21 cellular contexts compared by ENCODE assay signal in the genomic region with DNA sequence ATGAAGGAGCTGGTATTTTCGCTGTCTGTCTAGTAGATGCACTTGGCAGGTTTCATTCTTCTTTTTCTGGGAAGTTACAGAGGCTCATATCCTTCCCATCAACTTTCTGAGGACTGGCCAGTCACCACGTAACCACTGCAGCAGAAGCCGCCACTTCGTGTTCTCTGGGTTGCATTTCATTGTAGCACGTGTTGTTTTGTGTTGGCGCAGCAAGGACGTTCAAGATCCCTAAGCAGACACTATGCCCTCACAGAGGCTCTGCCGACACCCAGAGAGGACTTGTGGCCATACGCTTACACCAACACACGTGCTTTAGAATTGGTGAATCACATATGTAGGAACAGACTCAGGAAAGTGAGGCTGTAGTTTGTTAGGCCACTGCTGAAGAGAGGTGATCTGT. TPM values are rescaled to one million over a fixed set of nuclear protein-coding genes. Genes with fewer than 3 reads are reported as not detected.
DNase-seq lines count a peak whose midpoint lies in the region; ATAC-seq, FAIRE-seq and TF ChIP-seq lines count a peak whose summit lies in the region.
"Had no signal": no experiment of that assay in that cellular context is flagged by ENCODE, and none has a peak within 500 bp of the region (broad histone marks: within the 10 kb centered on the region; RNA-seq: fewer than 3 reads in every experiment).

No MANE protein-coding gene starts in this region.

- no peak for FAIRE-seq in small intestine (lab: Jason Lieb, UNC)
- FAIRE-seq: GM12878, K562 had no signal

- no peak overlapping the region for H2AFZ ChIP-seq in neural progenitor cell (replicated peaks)

- 88 to 96% (median 94%) methylated on average over 10 of the region's 10 CpGs for WGBS in small intestine, 3 donors

- H4K20me1 ChIP-seq in neural progenitor cell (ENCODE audit: low read depth) = peaks cover 4% of the 10 kb centered on the region

- H3K4me2 ChIP-seq in neural progenitor cell = no peak overlapping the region

- no peaks in the 10 kb centered on the region for H3F3A ChIP-seq in neural progenitor cell (ENCODE audit: low read depth)

- H3K9me3 ChIP-seq in neural progenitor cell (ENCODE audit: low read depth) (no peaks in the 10 kb centered on the region), small intestine (ENCODE audit: control insufficient read depth, low read depth) (no peaks in the 10 kb centered on the region)

- peaks cover 33% of the 10 kb centered on the region for H3K36me3 Mint-ChIP-seq in neural progenitor cell

- H3K4me3 ChIP-seq in neural progenitor cell = no peak overlapping the region
- H3K4me3 ChIP-seq in small intestine (ENCODE audit: low read depth in 1 of 2, low read length in 2 of 2) = no peak overlapping the region
- H3K4me3 ChIP-seq: GM12878, K562 had no signal

- H3K4me3 Mint-ChIP-seq in neural progenitor cell = no peak overlapping the region
- H3K4me3 Mint-ChIP-seq: CD4-positive, alpha-beta T cell had no signal

- H3K79me2 ChIP-seq in neural progenitor cell (ENCODE audit: low read depth) = no peaks in the 10 kb centered on the region

- H3K9ac ChIP-seq in neural progenitor cell = no peak overlapping the region

- no peaks in the 10 kb centered on the region for H3K4me1 ChIP-seq in neural progenitor cell
- no peaks in the 10 kb centered on the region for H3K4me1 ChIP-seq in small intestine (ENCODE audit: control insufficient read depth in 2 of 2, insufficient read depth in 1 of 2, low read depth in 1 of 2, low read length in 1 of 2)

- peak; percentile 50 for ATAC-seq in Right ventricle myocardium inferior
- peak; percentile 47 for ATAC-seq in Right ventricle myocardium superior (ENCODE audit: poor library complexity)
- no peak for ATAC-seq in HG03354 (IDR thresholded peaks at IDR 0.05; ENCODE audit: poor library complexity, severe bottlenecking, unreplicated experiment)
- no peak for ATAC-seq in HG03025 (IDR thresholded peaks at IDR 0.05; ENCODE audit: low FRiP score, unreplicated experiment)
- ATAC-seq in HG02642 (IDR thresholded peaks at IDR 0.05; ENCODE audit: poor library complexity, unreplicated experiment) = no peak
- ATAC-seq: GM12878, K562 had no signal

- H3K36me3 ChIP-seq in neural progenitor cell (peaks cover 11% of the 10 kb centered on the region), small intestine (ENCODE audit: control insufficient read depth in 2 of 2, insufficient read depth in 2 of 2, low read length in 2 of 2) (peaks cover 12 to 37% of the 10 kb centered on the region in 2 donors)

- no peaks in the 10 kb centered on the region for H3K4me1 Mint-ChIP-seq in neural progenitor cell

- peak overlapping the region; percentile 55 for H3K27ac Mint-ChIP-seq in neural progenitor cell
- H3K27ac Mint-ChIP-seq: CD4-positive, alpha-beta T cell had no signal

- H3K27me3 ChIP-seq in neural progenitor cell = no peaks in the 10 kb centered on the region
- no peaks in the 10 kb centered on the region for H3K27me3 ChIP-seq in small intestine (ENCODE audit: control insufficient read depth in 2 of 2, insufficient read depth in 2 of 2, low read length in 2 of 2)

- TF ChIP-seq CTCF in neural progenitor cell (IDR thresholded peaks at IDR 0.05) = no peak

- DNase-seq in Right ventricle myocardium inferior (ENCODE audit: missing footprints) = no peak
- DNase-seq in cardiac septum (ENCODE audit: low spot score) = no peak
- no peak for DNase-seq in Right ventricle myocardium superior
- DNase-seq in neural progenitor cell (ENCODE audit: low spot score) = no peak
- DNase-seq in small intestine = no peak
- DNase-seq: ACHN; Calu3; CD4-positive, alpha-beta T cell; NCI-H1048; NCI-H146; NCI-H2107; NCI-H226; NCI-H526 treated with DMSO at 0.1 percent for 48 hours; OCI-M1; RPMI8226 had no signal

- intact Hi-C loops in Right ventricle myocardium inferior (cut with DNase I) (loop anchor here (2.0 kb wide), 1 partner anchor 25 kb away; no protein-coding TSS in a partner anchor), cardiac septum (cut with DNase I) (no loop called here), Right ventricle myocardium superior (cut with DNase I) (no loop called here)

- H3K27ac ChIP-seq in neural progenitor cell = no peak overlapping the region
- no peak overlapping the region for H3K27ac ChIP-seq in small intestine (ENCODE audit: low read depth in 1 of 2, low read length in 1 of 2)
- H3K27ac ChIP-seq: HL-60 had no signal

- no peaks in the 10 kb centered on the region for H3K9me3 Mint-ChIP-seq in neural progenitor cell
- H3K9me3 Mint-ChIP-seq: CD4-positive, alpha-beta T cell had no signal

- H3K27me3 Mint-ChIP-seq in neural progenitor cell (ENCODE audit: insufficient read depth, low read depth) = no peaks in the 10 kb centered on the region
- H3K27me3 Mint-ChIP-seq: CD4-positive, alpha-beta T cell had no signal

RNA-seq across cellular contexts. Expression of gene TEX29, which starts 42.2 kb away (rescaled TPM):
- not detected for total RNA-seq in Right ventricle myocardium inferior
- 0.70 TPM for total RNA-seq in cardiac septum
- not detected for total RNA-seq in Right ventricle myocardium superior
- total RNA-seq in neural progenitor cell (ENCODE audit: low replicate concordance) = 0.65 TPM in 1 of 2 replicates, not detected in the other
- 1 to 10 TPM in 2 of 3 donors, under 1 TPM in 1; 0.48 to 5.8 (median 3.0) TPM for polyA plus RNA-seq in small intestine
- total RNA-seq: Calu3, GM12878, K562 had no signal

Comparison
In these comparisons a context has a peak if more than half of its experiments do, and no peak if none do; other contexts are left out.
1. ATAC-seq: peak in Right ventricle myocardium inferior (single experiment) and Right ventricle myocardium superior (single experiment); none in HG03354 (single experiment), HG03025 (single experiment) and HG02642 (single experiment).